ENCODE assay signal across 1 cellular context in the genomic region with DNA sequence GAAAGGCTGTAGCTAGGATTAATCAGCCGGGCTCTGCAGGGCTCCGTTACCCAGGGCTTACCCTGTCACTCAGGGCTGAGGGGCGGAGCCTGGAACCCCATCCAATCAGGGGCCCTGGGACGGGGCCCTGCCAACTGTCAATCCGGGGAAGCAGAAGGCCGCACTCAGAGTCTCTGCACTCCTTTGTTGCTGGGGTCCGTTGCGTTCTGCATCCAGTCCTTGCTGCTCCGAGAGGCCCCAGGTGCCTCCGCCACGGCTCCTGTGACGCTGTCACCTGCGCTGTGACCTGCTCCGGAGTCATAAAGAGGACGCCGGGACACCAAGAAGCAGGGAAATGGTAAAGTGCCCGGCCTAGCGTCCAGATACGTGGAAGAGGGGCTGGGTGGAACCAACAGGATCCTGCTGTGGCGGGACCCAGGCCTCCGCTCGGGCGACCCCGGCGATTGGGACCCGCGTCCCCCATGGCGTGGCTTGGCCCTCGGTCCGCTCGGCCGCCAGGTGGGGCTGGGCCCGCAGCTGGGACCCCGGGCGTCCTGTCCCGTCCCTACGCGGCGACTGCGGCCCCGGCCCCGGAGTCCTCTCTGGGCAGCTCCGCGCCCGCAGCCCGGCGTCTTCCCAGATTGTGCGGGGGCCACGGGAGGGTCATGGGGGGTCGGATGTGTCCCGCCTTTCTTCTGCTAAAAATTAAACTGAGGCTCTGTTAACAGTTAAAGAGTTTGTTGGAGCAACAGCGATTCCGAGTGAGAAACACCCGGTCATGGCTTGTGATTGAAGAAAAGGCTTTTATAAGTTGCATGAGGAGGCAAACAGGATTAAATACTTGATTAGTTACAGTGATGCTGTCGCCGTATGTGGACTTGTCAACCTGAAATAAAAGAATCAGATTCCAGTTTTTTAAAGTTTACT.
TF ChIP-seq lines count a peak whose summit lies in the region.

A gene (plus strand): TSS at position 133 of the 906 bp plus-strand sequence. CDS start 7,431 bp downstream, outside the sequence.

TF ChIP-seq in HEK293, 187 proteins besides CTCF, POLR2A, EP300 and RAD21 (continued from another document):
- TF ChIP-seq, protein P1, sequence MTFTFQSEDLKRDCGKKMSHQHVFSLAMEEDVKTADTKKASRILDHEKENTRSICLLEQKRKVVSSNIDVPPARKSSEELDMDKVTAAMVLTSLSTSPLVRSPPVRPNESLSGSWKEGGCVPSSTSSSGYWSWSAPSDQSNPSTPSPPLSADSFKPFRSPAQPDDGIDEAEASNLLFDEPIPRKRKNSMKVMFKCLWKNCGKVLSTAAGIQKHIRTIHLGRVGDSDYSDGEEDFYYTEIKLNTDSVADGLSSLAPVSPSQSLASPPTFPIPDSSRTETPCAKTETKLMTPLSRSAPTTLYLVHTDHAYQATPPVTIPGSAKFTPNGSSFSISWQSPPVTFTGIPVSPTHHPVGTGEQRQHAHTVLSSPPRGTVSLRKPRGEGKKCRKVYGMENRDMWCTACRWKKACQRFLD (tag by site-specific recombination; IDR thresholded peaks at IDR 0.05) = no peak
- TF ChIP-seq HOXA7 (CRISPR knock-in tag; IDR thresholded peaks at IDR 0.05; ENCODE audit: borderline replicate concordance) (no peak), ZNF791 (tag by site-specific recombination; IDR thresholded peaks at IDR 0.05) (no peak), ZSCAN23 (tag by site-specific recombination; IDR thresholded peaks at IDR 0.05) (no peak), BCL11B (tag by site-specific recombination; IDR thresholded peaks at IDR 0.05; ENCODE audit: low read depth) (no peak), ZNF664 (tag by site-specific recombination; IDR thresholded peaks at IDR 0.05) (no peak), ZBTB21 (tag by site-specific recombination; IDR thresholded peaks at IDR 0.05) (no peak), ZSCAN16 (tag by site-specific recombination; IDR thresholded peaks at IDR 0.05) (peak; percentile 57; the same call in 1 of the 2 replicates), ZNF266 (tag by site-specific recombination; IDR thresholded peaks at IDR 0.05; ENCODE audit: low read depth) (no peak), ZNF19 (tag by site-specific recombination; IDR thresholded peaks at IDR 0.05; ENCODE audit: low read depth) (no peak), ZNF747 (tag by site-specific recombination; IDR thresholded peaks at IDR 0.05) (no peak), ZNF596 (tag by site-specific recombination; IDR thresholded peaks at IDR 0.05) (no peak), ZNF600 (tag by site-specific recombination; IDR thresholded peaks at IDR 0.05) (no peak), EGR2 (tag by site-specific recombination; IDR thresholded peaks at IDR 0.05; ENCODE audit: low read depth) (no peak), TRIM28 (IDR thresholded peaks at IDR 0.05; ENCODE audit: borderline replicate concordance, low read length) (no peak), ZFP69B (tag by site-specific recombination; IDR thresholded peaks at IDR 0.05) (no peak), ZNF175 (tag by site-specific recombination; IDR thresholded peaks at IDR 0.05) (no peak), KLF16 (tag by site-specific recombination; IDR thresholded peaks at IDR 0.05) (no peak)
- TF ChIP-seq, protein P2, sequence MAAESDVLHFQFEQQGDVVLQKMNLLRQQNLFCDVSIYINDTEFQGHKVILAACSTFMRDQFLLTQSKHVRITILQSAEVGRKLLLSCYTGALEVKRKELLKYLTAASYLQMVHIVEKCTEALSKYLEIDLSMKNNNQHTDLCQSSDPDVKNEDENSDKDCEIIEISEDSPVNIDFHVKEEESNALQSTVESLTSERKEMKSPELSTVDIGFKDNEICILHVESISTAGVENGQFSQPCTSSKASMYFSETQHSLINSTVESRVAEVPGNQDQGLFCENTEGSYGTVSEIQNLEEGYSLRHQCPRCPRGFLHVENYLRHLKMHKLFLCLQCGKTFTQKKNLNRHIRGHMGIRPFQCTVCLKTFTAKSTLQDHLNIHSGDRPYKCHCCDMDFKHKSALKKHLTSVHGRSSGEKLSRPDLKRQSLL (tag by site-specific recombination; IDR thresholded peaks at IDR 0.05) = no peak
- TF ChIP-seq, protein P3, sequence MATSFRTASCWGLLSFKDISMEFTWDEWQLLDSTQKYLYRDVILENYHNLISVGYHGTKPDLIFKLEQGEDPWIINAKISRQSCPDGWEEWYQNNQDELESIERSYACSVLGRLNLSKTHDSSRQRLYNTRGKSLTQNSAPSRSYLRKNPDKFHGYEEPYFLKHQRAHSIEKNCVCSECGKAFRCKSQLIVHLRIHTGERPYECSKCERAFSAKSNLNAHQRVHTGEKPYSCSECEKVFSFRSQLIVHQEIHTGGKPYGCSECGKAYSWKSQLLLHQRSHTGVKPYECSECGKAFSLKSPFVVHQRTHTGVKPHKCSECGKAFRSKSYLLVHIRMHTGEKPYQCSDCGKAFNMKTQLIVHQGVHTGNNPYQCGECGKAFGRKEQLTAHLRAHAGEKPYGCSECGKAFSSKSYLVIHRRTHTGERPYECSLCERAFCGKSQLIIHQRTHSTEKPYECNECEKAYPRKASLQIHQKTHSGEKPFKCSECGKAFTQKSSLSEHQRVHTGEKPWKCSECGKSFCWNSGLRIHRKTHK (tag by site-specific recombination; IDR thresholded peaks at IDR 0.05) = no peak
- TF ChIP-seq, protein P4, sequence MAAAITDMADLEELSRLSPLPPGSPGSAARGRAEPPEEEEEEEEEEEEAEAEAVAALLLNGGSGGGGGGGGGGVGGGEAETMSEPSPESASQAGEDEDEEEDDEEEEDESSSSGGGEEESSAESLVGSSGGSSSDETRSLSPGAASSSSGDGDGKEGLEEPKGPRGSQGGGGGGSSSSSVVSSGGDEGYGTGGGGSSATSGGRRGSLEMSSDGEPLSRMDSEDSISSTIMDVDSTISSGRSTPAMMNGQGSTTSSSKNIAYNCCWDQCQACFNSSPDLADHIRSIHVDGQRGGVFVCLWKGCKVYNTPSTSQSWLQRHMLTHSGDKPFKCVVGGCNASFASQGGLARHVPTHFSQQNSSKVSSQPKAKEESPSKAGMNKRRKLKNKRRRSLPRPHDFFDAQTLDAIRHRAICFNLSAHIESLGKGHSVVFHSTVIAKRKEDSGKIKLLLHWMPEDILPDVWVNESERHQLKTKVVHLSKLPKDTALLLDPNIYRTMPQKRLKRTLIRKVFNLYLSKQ (tag by site-specific recombination; IDR thresholded peaks at IDR 0.05; ENCODE audit: borderline replicate concordance) = no peak
- TF ChIP-seq, protein P5, sequence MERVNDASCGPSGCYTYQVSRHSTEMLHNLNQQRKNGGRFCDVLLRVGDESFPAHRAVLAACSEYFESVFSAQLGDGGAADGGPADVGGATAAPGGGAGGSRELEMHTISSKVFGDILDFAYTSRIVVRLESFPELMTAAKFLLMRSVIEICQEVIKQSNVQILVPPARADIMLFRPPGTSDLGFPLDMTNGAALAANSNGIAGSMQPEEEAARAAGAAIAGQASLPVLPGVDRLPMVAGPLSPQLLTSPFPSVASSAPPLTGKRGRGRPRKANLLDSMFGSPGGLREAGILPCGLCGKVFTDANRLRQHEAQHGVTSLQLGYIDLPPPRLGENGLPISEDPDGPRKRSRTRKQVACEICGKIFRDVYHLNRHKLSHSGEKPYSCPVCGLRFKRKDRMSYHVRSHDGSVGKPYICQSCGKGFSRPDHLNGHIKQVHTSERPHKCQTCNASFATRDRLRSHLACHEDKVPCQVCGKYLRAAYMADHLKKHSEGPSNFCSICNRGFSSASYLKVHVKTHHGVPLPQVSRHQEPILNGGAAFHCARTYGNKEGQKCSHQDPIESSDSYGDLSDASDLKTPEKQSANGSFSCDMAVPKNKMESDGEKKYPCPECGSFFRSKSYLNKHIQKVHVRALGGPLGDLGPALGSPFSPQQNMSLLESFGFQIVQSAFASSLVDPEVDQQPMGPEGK (tag by site-specific recombination; IDR thresholded peaks at IDR 0.05) = no peak
- TF ChIP-seq, protein P6, sequence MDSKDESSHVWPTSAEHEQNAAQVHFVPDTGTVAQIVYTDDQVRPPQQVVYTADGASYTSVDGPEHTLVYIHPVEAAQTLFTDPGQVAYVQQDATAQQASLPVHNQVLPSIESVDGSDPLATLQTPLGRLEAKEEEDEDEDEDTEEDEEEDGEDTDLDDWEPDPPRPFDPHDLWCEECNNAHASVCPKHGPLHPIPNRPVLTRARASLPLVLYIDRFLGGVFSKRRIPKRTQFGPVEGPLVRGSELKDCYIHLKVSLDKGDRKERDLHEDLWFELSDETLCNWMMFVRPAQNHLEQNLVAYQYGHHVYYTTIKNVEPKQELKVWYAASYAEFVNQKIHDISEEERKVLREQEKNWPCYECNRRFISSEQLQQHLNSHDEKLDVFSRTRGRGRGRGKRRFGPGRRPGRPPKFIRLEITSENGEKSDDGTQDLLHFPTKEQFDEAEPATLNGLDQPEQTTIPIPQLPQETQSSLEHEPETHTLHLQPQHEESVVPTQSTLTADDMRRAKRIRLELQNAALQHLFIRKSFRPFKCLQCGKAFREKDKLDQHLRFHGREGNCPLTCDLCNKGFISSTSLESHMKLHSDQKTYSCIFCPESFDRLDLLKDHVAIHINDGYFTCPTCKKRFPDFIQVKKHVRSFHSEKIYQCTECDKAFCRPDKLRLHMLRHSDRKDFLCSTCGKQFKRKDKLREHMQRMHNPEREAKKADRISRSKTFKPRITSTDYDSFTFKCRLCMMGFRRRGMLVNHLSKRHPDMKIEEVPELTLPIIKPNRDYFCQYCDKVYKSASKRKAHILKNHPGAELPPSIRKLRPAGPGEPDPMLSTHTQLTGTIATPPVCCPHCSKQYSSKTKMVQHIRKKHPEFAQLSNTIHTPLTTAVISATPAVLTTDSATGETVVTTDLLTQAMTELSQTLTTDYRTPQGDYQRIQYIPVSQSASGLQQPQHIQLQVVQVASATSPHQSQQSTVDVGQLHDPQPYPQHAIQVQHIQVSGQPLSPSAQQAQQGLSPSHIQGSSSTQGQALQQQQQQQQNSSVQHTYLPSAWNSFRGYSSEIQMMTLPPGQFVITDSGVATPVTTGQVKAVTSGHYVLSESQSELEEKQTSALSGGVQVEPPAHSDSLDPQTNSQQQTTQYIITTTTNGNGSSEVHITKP (tag by site-specific recombination; IDR thresholded peaks at IDR 0.05) = peak; percentile 75
